In genomic region chr5:148937239-148937638, GRCh38 we compare ENCODE assay signal across 23 cellular contexts.
"Had no signal": no experiment of that assay in that cellular context is flagged by ENCODE, and none has a peak within 500 bp of the region (broad histone marks: within the 10 kb centered on the region; RNA-seq: fewer than 3 reads in every experiment).

No MANE protein-coding gene starts in this region.

- H3K4me1 Mint-ChIP-seq: T-cell had no signal

- H3K36me3 ChIP-seq: ascending aorta, cardiac muscle cell had no signal

- H3K4me1 ChIP-seq: ascending aorta had no signal

- H3K4me3 Mint-ChIP-seq: activated naive CD4-positive, alpha-beta T cell treated with anti-CD3 and anti-CD28 coated beads for 36 hours; nephron; T-cell; type B pancreatic cell had no signal

- H3K9me3 ChIP-seq: ascending aorta had no signal

- H3K27ac ChIP-seq: ascending aorta, cardiac muscle cell had no signal

- H3K27me3 ChIP-seq: ascending aorta, cardiac muscle cell had no signal

- H3K27ac Mint-ChIP-seq: activated naive CD4-positive, alpha-beta T cell treated with anti-CD3 and anti-CD28 coated beads for 36 hours; activated T-helper 2 cell treated with anti-CD3 and anti-CD28 coated beads, Interferon-gamma antibody, Interleukin-2, Interleukin-4, amounts not matched to agents 10 μg/mL and 5 μg/mL and 100 μg/mL, durations not matched to agents 14 hours and 24 hours and 36 hours; nephron; progenitor cell of endocrine pancreas; T-cell; type B pancreatic cell had no signal

- H3K36me3 Mint-ChIP-seq: T-cell, type B pancreatic cell had no signal

- DNase-seq: activated CD4-positive, alpha-beta T cell treated with anti-CD3 and anti-CD28 coated beads, Interleukin-2, amount 50 U/mL, for 4 hours; activated CD4-positive, CD25-positive, alpha-beta regulatory T cell treated with anti-CD3 and anti-CD28 coated beads, Interleukin-2, amount 50 U/mL, for 72 hours; activated naive CD4-positive, alpha-beta T cell treated with anti-CD3 and anti-CD28 coated beads for 36 hours; erythroblast; glutamatergic neuron; hypothalamus; kidney glomerular epithelial cell; left ventricle myocardium superior; mesenchymal stem cell; occipital lobe; right cardiac atrium; small intestine; stimulated activated CD4-positive, alpha-beta T cell treated with anti-CD3 and anti-CD28 coated beads, Interleukin-4, amount 100 ng/mL, for 24 hours; stimulated activated naive CD4-positive, alpha-beta T cell treated with Interleukin-2 at 50 U/mL for 16 hours; substantia nigra; T-cell; T1000 had no signal

- H3K9me3 Mint-ChIP-seq: activated naive CD4-positive, alpha-beta T cell treated with anti-CD3 and anti-CD28 coated beads for 36 hours; activated T-helper 2 cell treated with anti-CD3 and anti-CD28 coated beads, Interferon-gamma antibody, Interleukin-2, Interleukin-4, amounts not matched to agents 10 μg/mL and 5 μg/mL and 100 μg/mL, durations not matched to agents 14 hours and 24 hours and 36 hours; nephron; T-cell; type B pancreatic cell had no signal

- H3K4me3 ChIP-seq: ascending aorta, cardiac muscle cell had no signal

- ATAC-seq: right cardiac atrium, T-cell had no signal
